In the genomic region with DNA sequence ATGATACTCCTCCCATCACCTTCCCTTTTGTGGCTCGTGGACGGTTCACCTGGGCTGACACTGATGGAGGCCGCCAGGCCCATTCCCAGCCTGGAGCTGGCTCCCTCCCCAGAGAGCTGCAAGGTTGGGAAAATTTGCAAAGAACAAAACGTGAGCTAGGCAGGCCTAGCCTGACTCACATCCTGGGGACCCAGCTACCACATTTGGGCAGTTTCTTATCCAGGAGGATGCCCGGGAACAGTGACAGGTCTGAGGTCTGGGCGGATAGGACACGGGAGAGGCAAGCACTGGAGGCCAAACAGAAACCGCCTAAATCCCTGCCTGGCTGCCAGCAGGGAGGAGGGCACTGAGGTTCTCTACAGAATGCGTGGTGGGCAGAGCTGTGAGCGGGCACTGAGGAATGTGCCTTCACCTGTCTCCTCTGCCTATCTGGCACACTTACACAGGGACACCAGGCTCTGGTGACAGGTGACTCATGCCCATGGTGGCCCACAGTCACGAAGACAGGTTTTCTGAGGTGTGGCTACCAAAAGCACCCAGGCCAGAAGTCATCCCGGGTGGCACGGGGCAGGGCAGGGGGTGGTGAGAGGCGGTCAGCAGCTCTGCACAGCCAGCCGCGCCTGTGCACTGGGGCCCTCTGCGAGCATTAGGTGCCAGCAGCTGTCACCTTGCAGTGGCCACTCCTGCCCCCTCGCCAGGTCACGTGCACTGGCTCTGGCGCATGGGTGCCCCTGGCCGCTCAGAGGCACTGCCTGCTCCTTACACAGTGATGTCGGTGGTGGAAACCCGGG, we compare ENCODE assay signal across 11 cellular contexts. TPM values are rescaled to one million over a fixed set of nuclear protein-coding genes. Genes with fewer than 3 reads are reported as not detected.
DNase-seq lines count a peak whose midpoint lies in the region; ATAC-seq and TF ChIP-seq lines count a peak whose summit lies in the region.
"Had no signal": no experiment of that assay in that cellular context is flagged by ENCODE, and none has a peak within 500 bp of the region (broad histone marks: within the 10 kb centered on the region; RNA-seq: fewer than 3 reads in every experiment).

No MANE protein-coding gene starts in this region.

- peaks cover 53% of the 10 kb centered on the region for H3K4me1 ChIP-seq in right cardiac atrium (ENCODE audit: control insufficient read depth, insufficient read depth, low read length)
- H3K4me1 ChIP-seq in heart right ventricle: peaks cover 62 to 83% (median 81%) of the 10 kb centered on the region in 9 donors
- H3K4me1 ChIP-seq in ascending aorta: peaks cover 53 to 68% of the 10 kb centered on the region in 2 donors

- no peaks in the 10 kb centered on the region for H3K36me3 Mint-ChIP-seq in mesothelial cell of epicardium

- no peaks in the 10 kb centered on the region for H3K9me3 Mint-ChIP-seq in mesothelial cell of epicardium

- WGBS in right cardiac atrium: 67% methylated on average over 23 of the region's 23 CpGs
- 83 to 85% methylated on average over 23 of the region's 23 CpGs for WGBS in heart right ventricle, 2 donors

- H3K27me3 ChIP-seq in right cardiac atrium (ENCODE audit: control insufficient read depth, insufficient read depth) (no peaks in the 10 kb centered on the region), heart right ventricle (no peaks in the 10 kb centered on the region), ascending aorta (no peaks in the 10 kb centered on the region)

- H3K4me3 Mint-ChIP-seq in mesothelial cell of epicardium: peak overlapping the region; percentile 55

- H3K27me3 Mint-ChIP-seq in mesothelial cell of epicardium (ENCODE audit: low read depth): no peaks in the 10 kb centered on the region

- DNase-seq in right cardiac atrium (peak; percentile 34 to 85 (median 75)), heart right ventricle (no peak), ascending aorta (ENCODE audit: low spot score in 2 of 2) (no peak), mesothelial cell of epicardium (ENCODE audit: low spot score in 2 of 2, unreplicated experiment in 2 of 2) (no peak), NCI-H146 (lab: John Stamatoyannopoulos, UW) (no peak), NCI-H526 treated with DMSO at 0.1 percent for 48 hours (lab: John Stamatoyannopoulos, UW) (no peak), NCI-H1436 treated with DMSO at 0.1 percent for 48 hours (lab: John Stamatoyannopoulos, UW) (no peak)
- DNase-seq: anterior cingulate cortex, COR-L47, NCI-H2081 had no signal

- intact Hi-C loops in right cardiac atrium (cut with DNase I): no loop called here
- intact Hi-C loops in heart right ventricle (cut with DNase I): no loop called here
- intact Hi-C loops in ascending aorta (cut with DNase I): loop anchor here (2.0 kb wide), 1 partner anchor 14 kb away; no protein-coding TSS in a partner anchor

- no peaks in the 10 kb centered on the region for H3K9me3 ChIP-seq in right cardiac atrium (ENCODE audit: control insufficient read depth, low read length)
- no peaks in the 10 kb centered on the region for H3K9me3 ChIP-seq in heart right ventricle
- no peaks in the 10 kb centered on the region for H3K9me3 ChIP-seq in ascending aorta

- H3K4me3 ChIP-seq in right cardiac atrium (ENCODE audit: low read length): no peak overlapping the region
- no peak overlapping the region for H3K4me3 ChIP-seq in heart right ventricle
- no peak overlapping the region for H3K4me3 ChIP-seq in ascending aorta

- H3K27ac Mint-ChIP-seq in mesothelial cell of epicardium: peak overlapping the region; percentile 98

- peak in 1 of 2 donors; percentile 6 for ATAC-seq in right cardiac atrium
- no peak for ATAC-seq in heart right ventricle
- no peak for ATAC-seq in GM18498 (IDR thresholded peaks at IDR 0.05; ENCODE audit: unreplicated experiment)

- H3K27ac ChIP-seq in right cardiac atrium (ENCODE audit: low read length) (no peak overlapping the region), heart right ventricle (peak overlapping the region in 1 of 10 donors; percentile 87), ascending aorta (peak overlapping the region; percentile 91 to 98)

- TF ChIP-seq CTCF in heart right ventricle (IDR thresholded peaks at IDR 0.05): no peak
- no peak for TF ChIP-seq CTCF in ascending aorta (IDR thresholded peaks at IDR 0.05)
- TF ChIP-seq CTCF in mesothelial cell of epicardium (IDR thresholded peaks at IDR 0.05; ENCODE audit: unreplicated experiment): no peak

- H3K36me3 ChIP-seq in heart right ventricle: peaks cover 0 to 9% (median 0%) of the 10 kb centered on the region in 9 donors
- no peaks in the 10 kb centered on the region for H3K36me3 ChIP-seq in ascending aorta

- peaks cover 64% of the 10 kb centered on the region for H3K4me1 Mint-ChIP-seq in mesothelial cell of epicardium

RNA-seq across cellular contexts. Expression of a gene that starts 23.2 kb away (rescaled TPM):
- total RNA-seq in right cardiac atrium (10 to 100 TPM; 26.3 to 40.3 (median 31.8) TPM), heart right ventricle (10 to 100 TPM; 13.1 to 33.4 (median 17.6) TPM), ascending aorta (61.4 TPM), mesothelial cell of epicardium (89.9 to 91.7 TPM (median 90.1 TPM) in 3 replicates)
- polyA plus RNA-seq in right cardiac atrium (27.7 TPM), heart right ventricle (10 to 100 TPM; 20.1 to 41.8 TPM)

RNA-seq across cellular contexts. Expression of a gene that starts 25.3 kb away (rescaled TPM):
- total RNA-seq in right cardiac atrium: 1 to 10 TPM; 5.4 to 7.7 (median 6.2) TPM
- 4.3 TPM for polyA plus RNA-seq in right cardiac atrium
- total RNA-seq in heart right ventricle: 1 to 10 TPM; 4.5 to 8.7 (median 6.6) TPM
- 1 to 10 TPM; 4.2 to 4.4 TPM for polyA plus RNA-seq in heart right ventricle
- 0.85 TPM for total RNA-seq in ascending aorta
- 30.9 to 35.1 TPM (median 33.1 TPM) in 3 replicates for total RNA-seq in mesothelial cell of epicardium

RNA-seq across cellular contexts. Expression of a gene that starts 33.8 kb away (rescaled TPM):
- total RNA-seq in right cardiac atrium (10 to 100 TPM; 22.8 to 25.8 (median 25.2) TPM), heart right ventricle (10 to 100 TPM; 18.7 to 26.6 (median 20.9) TPM), ascending aorta (21.9 TPM), mesothelial cell of epicardium (34.6 to 42.4 TPM (median 42.2 TPM) in 3 replicates)
- polyA plus RNA-seq in right cardiac atrium (24.9 TPM), heart right ventricle (10 to 100 TPM; 15.2 to 25.2 TPM)

RNA-seq across cellular contexts. Expression of a gene that starts 38.6 kb away (rescaled TPM):
- total RNA-seq in right cardiac atrium (10 to 100 TPM in 3 of 4 donors, 1 to 10 TPM in 1; 6.7 to 13.9 (median 11.3) TPM), heart right ventricle (1 to 10 TPM in 9 of 10 donors, under 1 TPM in 1; 0.56 to 9.1 (median 2.6) TPM), ascending aorta (6.6 TPM), mesothelial cell of epicardium (74.0 to 79.4 TPM (median 75.3 TPM) in 3 replicates)
- polyA plus RNA-seq in right cardiac atrium (7.8 TPM), heart right ventricle (1 to 10 TPM; 2.1 to 2.2 TPM)

Comparison
In these comparisons a context has a peak if more than half of its experiments do, and no peak if none do; other contexts are left out.
1. DNase-seq: peak in right cardiac atrium (3 of 3); none in heart right ventricle (0 of 2), ascending aorta (0 of 2), mesothelial cell of epicardium (0 of 2), NCI-H146 (single experiment), NCI-H526 treated with DMSO at 0.1 percent for 48 hours (single experiment) and NCI-H1436 treated with DMSO at 0.1 percent for 48 hours (single experiment).